In genomic region chr18:31274915-31275314, GRCh38 we compare ENCODE assay signal across 8 cellular contexts. TPM values are rescaled to one million over a fixed set of nuclear protein-coding genes. Genes with fewer than 3 reads are reported as not detected.
DNase-seq lines count a peak whose midpoint lies in the region; ATAC-seq and TF ChIP-seq lines count a peak whose summit lies in the region.

No MANE protein-coding gene starts in this region.

- TF ChIP-seq CTCF in lower lobe of right lung (IDR thresholded peaks at IDR 0.05) (no peak), type B pancreatic cell (conservative IDR thresholded peaks at IDR 0.05) (no peak)

- DNase-seq in NCI-H345 (lab: John Stamatoyannopoulos, UW) (peak; percentile 45), NCI-H345 treated with DMSO at 0.1 percent for 48 hours (lab: John Stamatoyannopoulos, UW; ENCODE audit: unreplicated experiment) (no peak), dermis blood vessel endothelial cell (peak; percentile 22), lower lobe of right lung (peak; percentile 59), type B pancreatic cell (ENCODE audit: extremely low spot score, unreplicated experiment) (no peak), globus pallidus (ENCODE audit: low spot score) (no peak), dedifferentiated amniotic fluid mesenchymal stem cell (ENCODE audit: extremely low spot score) (no peak), T-helper 17 cell (no peak)

- ATAC-seq in lower lobe of right lung (peak; percentile 66 to 82), T-helper 17 cell (no peak)

- H3K9me3 ChIP-seq in lower lobe of right lung (no peaks in the 10 kb centered on the region), T-helper 17 cell (ENCODE audit: control insufficient read depth, low read length, poor library complexity, severe bottlenecking) (no peaks in the 10 kb centered on the region)

- H3K9me3 Mint-ChIP-seq in type B pancreatic cell, result no peaks in the 10 kb centered on the region

- intact Hi-C loops in lower lobe of right lung (cut with DNase I), result no loop called here

- H3K36me3 ChIP-seq in lower lobe of right lung, result no peaks in the 10 kb centered on the region

- H3K4me1 Mint-ChIP-seq in type B pancreatic cell (ENCODE audit: unreplicated experiment) (peaks cover 8% of the 10 kb centered on the region), T-helper 17 cell (no peaks in the 10 kb centered on the region)

- H3K27me3 Mint-ChIP-seq in type B pancreatic cell, result no peaks in the 10 kb centered on the region
- H3K27me3 Mint-ChIP-seq in T-helper 17 cell, result no peaks in the 10 kb centered on the region

- H3K36me3 Mint-ChIP-seq in type B pancreatic cell (no peaks in the 10 kb centered on the region), T-helper 17 cell (ENCODE audit: low read depth) (no peaks in the 10 kb centered on the region)

- H3K27ac ChIP-seq in lower lobe of right lung, result no peak overlapping the region

- H3K4me3 ChIP-seq in lower lobe of right lung, result no peak overlapping the region

- H3K4me3 Mint-ChIP-seq in type B pancreatic cell, result peak overlapping the region; percentile 81
- no peak overlapping the region for H3K4me3 Mint-ChIP-seq in T-helper 17 cell

- no peaks in the 10 kb centered on the region for H3K27me3 ChIP-seq in lower lobe of right lung (ENCODE audit: low read depth)

- H3K4me1 ChIP-seq in lower lobe of right lung, result peaks cover 12% of the 10 kb centered on the region

- H3K27ac Mint-ChIP-seq in type B pancreatic cell (peak overlapping the region; percentile 97), T-helper 17 cell (no peak overlapping the region)

RNA-seq across cellular contexts. Expression of gene DSG1, which starts 43.0 kb away (rescaled TPM):
- total RNA-seq in dermis blood vessel endothelial cell (not detected in 2 replicates), lower lobe of right lung (not detected), type B pancreatic cell (ENCODE audit: low replicate concordance) (4.8 and 40.8 TPM in 2 replicates), T-helper 17 cell (not detected)

Comparison
In these comparisons a context has a peak if more than half of its experiments do, and no peak if none do; other contexts are left out.
1. DNase-seq: peak in NCI-H345 (single experiment), dermis blood vessel endothelial cell (single experiment) and lower lobe of right lung (single experiment); none in NCI-H345 treated with DMSO at 0.1 percent for 48 hours (single experiment), type B pancreatic cell (single experiment), globus pallidus (single experiment), dedifferentiated amniotic fluid mesenchymal stem cell (single experiment) and T-helper 17 cell (0 of 3).